Comparison of ENCODE assay signal across 10 cellular contexts in genomic region chr3:134333522-134334181, GRCh38. TPM values are rescaled to one million over a fixed set of nuclear protein-coding genes. Genes with fewer than 3 reads are reported as not detected.
DNase-seq lines count a peak whose midpoint lies in the region; ATAC-seq and TF ChIP-seq lines count a peak whose summit lies in the region.
"Had no signal": no experiment of that assay in that cellular context is flagged by ENCODE, and none has a peak within 500 bp of the region (broad histone marks: within the 10 kb centered on the region; RNA-seq: fewer than 3 reads in every experiment).

No MANE protein-coding gene starts in this region.

- no peaks in the 10 kb centered on the region for H3K9me3 Mint-ChIP-seq in stimulated activated naive CD8-positive, alpha-beta T cell treated with anti-CD3 and anti-CD28 coated beads, Interleukin-15, amount 100 ng/mL, for 72 hours

- no peak overlapping the region for H3K27ac ChIP-seq in SJCRH30

- no peaks in the 10 kb centered on the region for H3K27me3 Mint-ChIP-seq in stimulated activated naive CD8-positive, alpha-beta T cell treated with anti-CD3 and anti-CD28 coated beads, Interleukin-15, amount 100 ng/mL, for 72 hours

- ATAC-seq in sciatic nerve (peak; percentile 29), GM18858 (IDR thresholded peaks at IDR 0.05; ENCODE audit: unreplicated experiment) (no peak), GM19452 (IDR thresholded peaks at IDR 0.05; ENCODE audit: unreplicated experiment) (no peak)
- ATAC-seq in stimulated activated naive CD8-positive, alpha-beta T cell treated with anti-CD3 and anti-CD28 coated beads, Interleukin-15, amount 100 ng/mL, for 72 hours, result no peak

- H3K4me3 ChIP-seq in SJCRH30 (no peak overlapping the region), foreskin fibroblast (ENCODE audit: low read depth in 1 of 2, low read length in 2 of 2) (no peak overlapping the region)

- DNase-seq in G401 (ENCODE audit: low spot score) (peak; percentile 77), SJCRH30 (peak; percentile 40 to 52), foreskin fibroblast (peak; percentile 79 to 84), sciatic nerve (ENCODE audit: low spot score) (peak; percentile 61), D341Med (ENCODE audit: low spot score) (no peak)
- DNase-seq in stimulated activated naive CD8-positive, alpha-beta T cell treated with anti-CD3 and anti-CD28 coated beads, Interleukin-15, amount 100 ng/mL, for 72 hours, result no peak
- DNase-seq: activated gamma-delta T cell, RPMI8226 had no signal

- no peak overlapping the region for H3K4me3 Mint-ChIP-seq in stimulated activated naive CD8-positive, alpha-beta T cell treated with anti-CD3 and anti-CD28 coated beads, Interleukin-15, amount 100 ng/mL, for 72 hours

- in situ Hi-C loops in G401 (cut with HindIII; ENCODE audit: low sequenced_read_pairs), result no loop called here

- H3K36me3 ChIP-seq in SJCRH30, result no peaks in the 10 kb centered on the region

- H3K4me1 Mint-ChIP-seq in stimulated activated naive CD8-positive, alpha-beta T cell treated with anti-CD3 and anti-CD28 coated beads, Interleukin-15, amount 100 ng/mL, for 72 hours, result no peaks in the 10 kb centered on the region

- TF ChIP-seq CTCF in foreskin fibroblast (IDR thresholded peaks at IDR 0.05; ENCODE audit: low read depth, low read length), result peak; percentile 39

- H3K4me1 ChIP-seq in SJCRH30, result peaks cover 18% of the 10 kb centered on the region

- no peaks in the 10 kb centered on the region for H3K9me3 ChIP-seq in SJCRH30 (replicated peaks)

- intact Hi-C loops in sciatic nerve (cut with DNase I), result no loop called here

- H3K27me3 ChIP-seq in SJCRH30, result no peaks in the 10 kb centered on the region

- peak overlapping the region in 1 of 2 donors; percentile 49 for H3K27ac Mint-ChIP-seq in stimulated activated naive CD8-positive, alpha-beta T cell treated with anti-CD3 and anti-CD28 coated beads, Interleukin-15, amount 100 ng/mL, for 72 hours

RNA-seq across cellular contexts. Expression of gene AMOTL2, which starts 40.6 kb away (rescaled TPM):
- 177 and 190 TPM in 2 replicates for total RNA-seq in G401 (2014; rRNA removed; shearing (Covaris generic))
- total RNA-seq in SJCRH30 (2014; rRNA removed; shearing (Covaris generic)), result 18.8 and 19.0 TPM in 2 replicates
- total RNA-seq in sciatic nerve, result 158 TPM

Comparison
In these comparisons a context has a peak if more than half of its experiments do, and no peak if none do; other contexts are left out.
1. DNase-seq: peak in G401 (single experiment), SJCRH30 (2 of 2), foreskin fibroblast (2 of 2) and sciatic nerve (single experiment); none in D341Med (single experiment) and stimulated activated naive CD8-positive, alpha-beta T cell treated with anti-CD3 and anti-CD28 coated beads, Interleukin-15, amount 100 ng/mL, for 72 hours (0 of 2).